In the genomic region with DNA sequence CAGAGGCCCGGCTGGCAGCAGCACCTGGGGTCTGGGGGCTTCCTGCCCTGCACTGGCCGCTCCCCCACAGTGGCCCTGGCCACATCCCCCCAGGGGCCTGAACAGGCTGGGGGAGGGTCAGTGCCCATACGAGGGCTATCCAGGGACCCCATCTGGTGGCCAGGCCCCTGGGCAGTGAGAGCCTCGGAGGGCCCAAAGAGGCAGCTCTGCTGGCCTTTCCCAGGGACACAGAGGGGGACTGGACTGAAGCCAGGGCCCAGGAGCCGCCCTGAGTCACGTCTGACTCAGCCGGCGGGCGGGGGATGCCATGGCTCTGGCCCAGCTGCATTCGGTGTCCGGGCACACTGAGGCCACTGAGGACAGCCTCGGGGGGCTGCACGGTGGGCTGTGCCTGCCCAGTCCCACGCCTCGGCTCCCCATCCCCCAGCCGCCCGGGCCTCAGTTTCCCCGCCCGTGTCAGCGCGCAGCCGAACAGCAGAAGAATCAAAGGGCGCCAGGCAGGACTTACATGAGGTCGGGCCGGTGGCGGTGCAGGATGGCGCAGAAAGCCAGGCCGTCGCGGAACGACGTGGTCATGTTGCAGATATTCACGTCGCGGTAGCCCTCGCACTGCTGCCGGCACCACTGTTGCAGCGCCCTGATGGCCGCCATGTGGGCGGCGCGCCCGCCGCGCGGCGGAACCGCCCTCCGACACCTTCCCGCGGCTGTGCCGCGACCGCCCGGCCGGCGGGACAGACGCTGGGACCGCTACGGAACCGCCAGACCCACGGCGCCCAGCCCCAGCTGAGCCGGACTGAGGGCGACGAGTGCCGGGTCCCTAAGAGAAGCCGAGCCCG, we compare ENCODE assay signal across 8 cellular contexts. TPM values are rescaled to one million over a fixed set of nuclear protein-coding genes. Genes with fewer than 3 reads are reported as not detected.
DNase-seq lines count a peak whose midpoint lies in the region; ATAC-seq and TF ChIP-seq lines count a peak whose summit lies in the region.

Gene MICALL2, minus strand, starts transcription at position 795 of the 836 bp plus-strand sequence. Its CDS starts 144 bp downstream, at position 651.

- peak within 1 kb of the TSS; percentile 97 to 99 for H3K27ac ChIP-seq in mucosa of rectum (ENCODE audit: low read depth in 2 of 2, low read length in 2 of 2)
- peak within 1 kb of the TSS; percentile 80 to 92 (median 90) for H3K27ac ChIP-seq in upper lobe of left lung

- in situ Hi-C loops in G401 (cut with HindIII; ENCODE audit: low sequenced_read_pairs): no loop called here

- no peak for TF ChIP-seq EP300 in upper lobe of left lung (IDR thresholded peaks at IDR 0.05)

- no peaks in the 10 kb centered on the region for H3K27me3 ChIP-seq in mucosa of rectum (ENCODE audit: control insufficient read depth in 2 of 2, insufficient read depth in 2 of 2, low read length in 2 of 2)
- no peaks in the 10 kb centered on the region for H3K27me3 ChIP-seq in upper lobe of left lung

- peak in 1 of 6 experiments; percentile 18 for TF ChIP-seq CTCF in upper lobe of left lung (IDR thresholded peaks at IDR 0.05)

- H3K4me3 ChIP-seq in mucosa of rectum (ENCODE audit: low read length in 2 of 2) (peak within 1 kb of the TSS; percentile 82 to 84), upper lobe of left lung (peak within 1 kb of the TSS; percentile 81 to 96 (median 88))

- H3K9ac ChIP-seq in mucosa of rectum (ENCODE audit: low read depth in 1 of 2, low read length in 2 of 2): peak within 1 kb of the TSS; percentile 81 to 93

- peak; percentile 92 for TF ChIP-seq POLR2A in erythroblast (IDR thresholded peaks at IDR 0.05; ENCODE audit: low read length)
- peak; percentile 87 to 97 (median 96) for TF ChIP-seq POLR2A in upper lobe of left lung (IDR thresholded peaks at IDR 0.05)

- DNase-seq in G401 (ENCODE audit: low spot score) (peak; percentile 18), HuH-7 (ENCODE audit: low spot score) (peak; percentile 63), erythroblast (lab: John Stamatoyannopoulos, UW) (peak; percentile 84 to 93), upper lobe of left lung (peak; percentile 87 to 90)
- peak; percentile 36 to 45 for DNase-seq in activated CD4-positive, alpha-beta T cell treated with anti-CD3 and anti-CD28 coated beads, Interleukin-2, amount 50 U/mL, for 48 hours
- no peak for DNase-seq in central memory CD4-positive, alpha-beta T cell

- ATAC-seq in GM21515 (IDR thresholded peaks at IDR 0.05; ENCODE audit: unreplicated experiment) (peak; percentile 21), upper lobe of left lung (ENCODE audit: low FRiP score in 2 of 2) (peak in 1 of 2 donors; percentile 64)

- H3K36me3 ChIP-seq in mucosa of rectum (ENCODE audit: control insufficient read depth in 2 of 2, insufficient read depth in 2 of 2, low read length in 2 of 2): no peaks in the 10 kb centered on the region
- H3K36me3 ChIP-seq in upper lobe of left lung: no peaks in the 10 kb centered on the region

- H3K4me1 ChIP-seq in mucosa of rectum (ENCODE audit: control insufficient read depth in 2 of 2, insufficient read depth in 2 of 2, low read length in 2 of 2): peaks cover 67 to 82% of the 10 kb centered on the region in 2 donors
- H3K4me1 ChIP-seq in upper lobe of left lung: peaks cover 69 to 82% (median 74%) of the 10 kb centered on the region in 4 donors

- no peaks in the 10 kb centered on the region for H3K9me3 ChIP-seq in mucosa of rectum (ENCODE audit: control insufficient read depth in 2 of 2, low read length in 2 of 2)
- no peaks in the 10 kb centered on the region for H3K9me3 ChIP-seq in upper lobe of left lung

- 2 to 4% methylated on average over 11 to 25 of the region's 69 CpGs for WGBS in upper lobe of left lung, 2 donors

RNA-seq across cellular contexts. Expression of gene MICALL2, which starts in this region (rescaled TPM):
- 12.3 and 13.0 TPM in 2 replicates for total RNA-seq in G401 (2014; rRNA removed; shearing (Covaris generic))
- total RNA-seq in upper lobe of left lung: 10 to 100 TPM; 17.8 to 67.1 (median 42.4) TPM
